5 cellular contexts compared by ENCODE assay signal in genomic region chr9:107149756-107150155, GRCh38.
"Had no signal": no experiment of that assay in that cellular context is flagged by ENCODE, and none has a peak within 500 bp of the region (broad histone marks: within the 10 kb centered on the region; RNA-seq: fewer than 3 reads in every experiment).

No MANE protein-coding gene starts in this region.

- H3K4me3 Mint-ChIP-seq: GM23338, H9 had no signal

- H2AFZ ChIP-seq: GM23338 had no signal

- H3K9me3 Mint-ChIP-seq: GM23338 had no signal

- H3K4me2 ChIP-seq: GM23338 had no signal

- DNase-seq: H9, HCEC 1CT, IMR-90 had no signal

- H3K27ac Mint-ChIP-seq: GM23338, H9 had no signal

- H3K4me3 ChIP-seq: GM23338, K562 had no signal
